ENCODE assay signal across 17 cellular contexts in the genomic region with DNA sequence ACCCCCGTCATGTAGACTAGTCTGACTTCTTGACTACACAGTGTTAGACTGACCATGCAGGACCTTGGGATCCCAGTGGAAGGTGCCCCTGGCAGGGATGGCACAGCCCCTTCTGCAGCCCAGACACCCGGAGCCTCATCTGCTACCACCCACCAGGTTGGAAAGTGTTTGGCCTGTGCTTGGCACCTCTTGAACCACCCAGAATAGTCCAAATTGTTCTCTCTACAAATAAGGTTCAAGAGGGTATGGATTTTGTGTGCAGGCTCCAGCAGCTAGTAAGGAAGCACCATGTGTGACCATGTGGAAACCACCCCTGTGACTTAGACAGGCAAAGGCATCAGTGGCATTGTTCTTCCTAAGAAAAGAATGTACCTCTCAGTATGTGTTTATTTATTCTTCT.
"Had no signal": no experiment of that assay in that cellular context is flagged by ENCODE, and none has a peak within 500 bp of the region (broad histone marks: within the 10 kb centered on the region; RNA-seq: fewer than 3 reads in every experiment).

No MANE protein-coding gene starts in this region.

- ATAC-seq: natural killer cell; psoas muscle; right lobe of liver; stimulated activated memory B cell treated with anti-CD40 and anti-IgM and Interleukin-4, amounts not matched to agents 10 μg/mL and 1 μg/mL and 100 μg/mL, for 72 hours; stimulated activated naive CD8-positive, alpha-beta T cell treated with anti-CD3 and anti-CD28 coated beads, Interleukin-15, amount 100 ng/mL, for 72 hours had no signal

- DNase-seq: islet precursor cell; left ventricle myocardium inferior; mesendoderm; naive B cell; natural killer cell; nephron progenitor cell; occipital lobe; psoas muscle; right lobe of liver; stimulated activated CD4-positive, alpha-beta T cell treated with anti-CD3 and anti-CD28 coated beads, Interleukin-1b, Interleukin-23, amount 100 ng/mL, for 48 hours; stimulated activated CD4-positive, alpha-beta T cell treated with anti-CD3 and anti-CD28 coated beads, Interleukin-2, amount 100 ng/mL, for 48 hours; stimulated activated CD4-positive, alpha-beta T cell treated with anti-CD3 and anti-CD28 coated beads, Interleukin-4, amount 100 ng/mL, for 4 hours; stimulated activated CD8-positive, alpha-beta memory T cell treated with anti-CD3 and anti-CD28 coated beads, Interleukin-4, amount 100 ng/mL, for 48 hours; stimulated activated naive CD4-positive, alpha-beta T cell treated with Interleukin-2 at 50 U/mL for 16 hours; stimulated activated naive CD8-positive, alpha-beta T cell treated with anti-CD3 and anti-CD28 coated beads, Interleukin-15, amount 100 ng/mL, for 72 hours; substantia nigra had no signal
